Comparison of ENCODE assay signal across 33 cellular contexts in genomic region chr2:32456808-32457207, GRCh38.
"Had no signal": no experiment of that assay in that cellular context is flagged by ENCODE, and none has a peak within 500 bp of the region (broad histone marks: within the 10 kb centered on the region; RNA-seq: fewer than 3 reads in every experiment).

No MANE protein-coding gene starts in this region.

- H3K27ac ChIP-seq: body of pancreas, brain microvascular endothelial cell, breast epithelium, VCaP had no signal

- H3K4me1 ChIP-seq: body of pancreas, breast epithelium had no signal

- H3K4me3 ChIP-seq: adrenal gland, body of pancreas, breast epithelium had no signal

- H3K9me3 ChIP-seq: adrenal gland, body of pancreas, breast epithelium had no signal

- H3K9me3 Mint-ChIP-seq: activated CD4-positive, alpha-beta memory T cell treated with anti-CD3 and anti-CD28 coated beads, Interleukin-2, amount 10 ng/mL, durations not matched to agents 7 days and 5 days; activated CD4-positive, alpha-beta T cell treated with anti-CD3 and anti-CD28 coated beads, Interleukin-2, amount 10 ng/mL, durations not matched to agents 7 days and 5 days; activated naive CD4-positive, alpha-beta T cell treated with anti-CD3 and anti-CD28 coated beads, Interleukin-2, amount 10 ng/mL, durations not matched to agents 7 days and 5 days; activated naive CD4-positive, alpha-beta T cell treated with anti-CD3 and anti-CD28 coated beads, Interleukin-2, amount 50 U/mL, for 72 hours; activated naive CD8-positive, alpha-beta T cell treated with anti-CD3 and anti-CD28 coated beads for 36 hours; activated T-cell treated with anti-CD3 and anti-CD28 coated beads, Interleukin-2, amount 50 U/mL, for 24 hours; activated T-helper 2 cell treated with anti-CD3 and anti-CD28 coated beads, Interferon-gamma antibody, Interleukin-2, Interleukin-4, amounts not matched to agents 10 μg/mL and 5 μg/mL and 100 μg/mL, durations not matched to agents 14 hours and 24 hours and 36 hours; T-cell; T-helper 2 cell treated with Interferon-gamma antibody and Interleukin-4, amounts not matched to agents 5 μg/mL and 100 μg/mL, for 36 hours had no signal

- H3K4me3 Mint-ChIP-seq: activated CD4-positive, alpha-beta memory T cell treated with anti-CD3 and anti-CD28 coated beads, Interleukin-2, amount 10 ng/mL, durations not matched to agents 7 days and 5 days; activated CD4-positive, alpha-beta T cell treated with anti-CD3 and anti-CD28 coated beads for 36 hours; activated CD4-positive, alpha-beta T cell treated with anti-CD3 and anti-CD28 coated beads, Interleukin-2, amount 10 ng/mL, durations not matched to agents 7 days and 5 days; activated CD8-positive, alpha-beta memory T cell treated with anti-CD3 and anti-CD28 coated beads, Interleukin-2, amount 10 ng/mL, durations not matched to agents 7 days and 5 days; activated CD8-positive, alpha-beta T cell treated with anti-CD3 and anti-CD28 coated beads, Interleukin-2, amount 10 ng/mL, durations not matched to agents 7 days and 5 days; activated naive CD4-positive, alpha-beta T cell treated with anti-CD3 and anti-CD28 coated beads, Interleukin-2, amount 10 ng/mL, durations not matched to agents 7 days and 5 days; activated naive CD8-positive, alpha-beta T cell treated with anti-CD3 and anti-CD28 coated beads for 36 hours; activated T-cell treated with anti-CD3 and anti-CD28 coated beads, Interleukin-2, amount 50 U/mL, for 24 hours; T-cell; T-helper 2 cell treated with Interferon-gamma antibody and Interleukin-4, amounts not matched to agents 5 μg/mL and 100 μg/mL, for 36 hours had no signal

- DNase-seq: activated CD4-positive, alpha-beta memory T cell treated with anti-CD3 and anti-CD28 coated beads, Interleukin-2, amount 10 ng/mL, durations not matched to agents 7 days and 5 days; activated CD4-positive, alpha-beta T cell treated with anti-CD3 and anti-CD28 coated beads for 1 hour; activated CD4-positive, alpha-beta T cell treated with anti-CD3 and anti-CD28 coated beads for 36 hours; activated CD4-positive, alpha-beta T cell treated with anti-CD3 and anti-CD28 coated beads for 48 hours; activated CD4-positive, alpha-beta T cell treated with anti-CD3 and anti-CD28 coated beads, Interleukin-2, amount 10 ng/mL, durations not matched to agents 7 days and 5 days; activated CD4-positive, alpha-beta T cell treated with anti-CD3 and anti-CD28 coated beads, Interleukin-2, amount 50 U/mL, for 48 hours; activated CD4-positive, CD25-positive, alpha-beta regulatory T cell; activated CD8-positive, alpha-beta memory T cell treated with anti-CD3 and anti-CD28 coated beads for 24 hours; activated CD8-positive, alpha-beta memory T cell treated with anti-CD3 and anti-CD28 coated beads, Interleukin-2, amount 10 ng/mL, durations not matched to agents 7 days and 5 days; activated CD8-positive, alpha-beta memory T cell treated with anti-CD3 and anti-CD28 coated beads, Interleukin-2, amount 50 U/mL, for 48 hours; activated CD8-positive, alpha-beta T cell treated with anti-CD3 and anti-CD28 coated beads, Interleukin-2, amount 10 ng/mL, durations not matched to agents 7 days and 5 days; activated effector memory CD4-positive, alpha-beta T cell treated with Interleukin-2 at 50 U/mL for 16 hours; activated gamma-delta T cell; activated naive CD4-positive, alpha-beta T cell treated with anti-CD3 and anti-CD28 coated beads, Interleukin-2, amount 10 ng/mL, durations not matched to agents 7 days and 5 days; activated naive CD4-positive, alpha-beta T cell treated with Interleukin-2 at 50 U/mL for 16 hours; activated naive CD8-positive, alpha-beta T cell treated with anti-CD3 and anti-CD28 coated beads for 36 hours; activated T-cell treated with anti-CD3 and anti-CD28 coated beads, Interleukin-2, amount 50 U/mL, for 24 hours; activated T-cell treated with anti-CD3 and anti-CD28 coated beads, Interleukin-2, amount 50 U/mL, for 48 hours; adrenal gland; amniotic stem cell; aorta; body of pancreas; brain microvascular endothelial cell; central memory CD4-positive, alpha-beta T cell; T-cell; T-helper 2 cell; T-helper 9 cell had no signal

- ATAC-seq: activated CD4-positive, alpha-beta T cell treated with anti-CD3 and anti-CD28 coated beads for 36 hours; activated CD4-positive, CD25-positive, alpha-beta regulatory T cell treated with anti-CD3 and anti-CD28 coated beads, Interleukin-2, amount 50 U/mL, for 24 hours; activated CD8-positive, alpha-beta memory T cell treated with anti-CD3 and anti-CD28 coated beads, Interleukin-2, amount 10 ng/mL, durations not matched to agents 7 days and 5 days; activated CD8-positive, alpha-beta T cell treated with anti-CD3 and anti-CD28 coated beads, Interleukin-2, amount 10 ng/mL, durations not matched to agents 7 days and 5 days; activated naive CD4-positive, alpha-beta T cell treated with anti-CD3 and anti-CD28 coated beads, Interleukin-2, amount 50 U/mL, for 72 hours; body of pancreas; T-cell had no signal

- H3K27me3 Mint-ChIP-seq: activated CD4-positive, alpha-beta memory T cell treated with anti-CD3 and anti-CD28 coated beads, Interleukin-2, amount 10 ng/mL, durations not matched to agents 7 days and 5 days; activated CD4-positive, alpha-beta T cell treated with anti-CD3 and anti-CD28 coated beads for 36 hours; activated CD4-positive, alpha-beta T cell treated with anti-CD3 and anti-CD28 coated beads, Interleukin-2, amount 10 ng/mL, durations not matched to agents 7 days and 5 days; activated CD8-positive, alpha-beta memory T cell treated with anti-CD3 and anti-CD28 coated beads, Interleukin-2, amount 10 ng/mL, durations not matched to agents 7 days and 5 days; activated naive CD4-positive, alpha-beta T cell treated with anti-CD3 and anti-CD28 coated beads, Interleukin-2, amount 10 ng/mL, durations not matched to agents 7 days and 5 days; activated naive CD8-positive, alpha-beta T cell treated with anti-CD3 and anti-CD28 coated beads for 36 hours; activated T-cell treated with anti-CD3 and anti-CD28 coated beads, Interleukin-2, amount 50 U/mL, for 24 hours; T-cell had no signal

- H3K27ac Mint-ChIP-seq: activated CD4-positive, alpha-beta memory T cell treated with anti-CD3 and anti-CD28 coated beads, Interleukin-2, amount 10 ng/mL, durations not matched to agents 7 days and 5 days; activated CD4-positive, alpha-beta T cell treated with anti-CD3 and anti-CD28 coated beads for 36 hours; activated CD4-positive, alpha-beta T cell treated with anti-CD3 and anti-CD28 coated beads, Interleukin-2, amount 10 ng/mL, durations not matched to agents 7 days and 5 days; activated CD8-positive, alpha-beta memory T cell treated with anti-CD3 and anti-CD28 coated beads, Interleukin-2, amount 10 ng/mL, durations not matched to agents 7 days and 5 days; activated CD8-positive, alpha-beta T cell treated with anti-CD3 and anti-CD28 coated beads, Interleukin-2, amount 10 ng/mL, durations not matched to agents 7 days and 5 days; activated naive CD4-positive, alpha-beta T cell treated with anti-CD3 and anti-CD28 coated beads, Interleukin-2, amount 10 ng/mL, durations not matched to agents 7 days and 5 days; activated naive CD4-positive, alpha-beta T cell treated with anti-CD3 and anti-CD28 coated beads, Interleukin-2, amount 50 U/mL, for 72 hours; activated naive CD8-positive, alpha-beta T cell treated with anti-CD3 and anti-CD28 coated beads for 36 hours; activated T-cell treated with anti-CD3 and anti-CD28 coated beads, Interleukin-2, amount 50 U/mL, for 24 hours; activated T-helper 2 cell treated with anti-CD3 and anti-CD28 coated beads, Interferon-gamma antibody, Interleukin-2, Interleukin-4, amounts not matched to agents 10 μg/mL and 5 μg/mL and 100 μg/mL, durations not matched to agents 14 hours and 24 hours and 36 hours had no signal

- H3K36me3 ChIP-seq: adrenal gland, brain microvascular endothelial cell, breast epithelium had no signal

- H3K27me3 ChIP-seq: adrenal gland, body of pancreas, brain microvascular endothelial cell, breast epithelium had no signal
